1 cellular context compared by ENCODE assay signal in genomic region chr16:70685938-70686375, GRCh38.
TF ChIP-seq lines count a peak whose summit lies in the region.

TSS of gene MTSS2 (minus strand) at chr16:70686053. CDS start at chr16:70685791, 262 bp downstream.

TF ChIP-seq in A549, 52 proteins besides CTCF, POLR2A, EP300 and RAD21 (continued from another document):
- TF ChIP-seq JUN (IDR thresholded peaks at IDR 0.05) = peak; percentile 33 to 41; a peak in 2 of 5 replicates
- 0 out of 3 replicates have a peak, but pooled peaks have one; percentile 11 for TF ChIP-seq SMC3 (IDR thresholded peaks at IDR 0.05)
- peak; percentile 50 for TF ChIP-seq MAX (IDR thresholded peaks at IDR 0.05)
- no peak for TF ChIP-seq RARB (CRISPR knock-in tag; IDR thresholded peaks at IDR 0.05)
- no peak for TF ChIP-seq ZC3H11A (IDR thresholded peaks at IDR 0.05)
- no peak for TF ChIP-seq FOSB (CRISPR knock-in tag; IDR thresholded peaks at IDR 0.05)
